In the genomic region with DNA sequence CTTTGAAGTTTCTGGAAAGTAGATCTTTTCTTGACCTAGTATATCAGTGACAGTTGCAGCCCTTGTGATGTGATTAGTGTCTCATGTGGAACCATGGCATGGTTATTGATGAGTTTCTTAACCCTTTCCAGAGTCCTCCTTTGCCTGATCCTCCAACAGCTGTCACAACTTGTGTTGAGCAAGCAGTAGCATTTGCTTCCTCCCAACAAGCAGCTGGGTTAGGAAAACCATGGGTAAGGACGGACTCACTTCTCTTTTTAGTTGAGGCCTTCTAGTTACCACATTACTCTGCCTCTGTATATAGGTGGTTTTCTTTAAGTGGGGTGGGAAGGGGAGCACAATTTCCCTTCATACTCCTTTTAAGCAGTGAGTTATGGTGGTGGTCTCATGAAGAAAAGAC, we compare ENCODE assay signal across 16 cellular contexts.
DNase-seq lines count a peak whose midpoint lies in the region; ATAC-seq and TF ChIP-seq lines count a peak whose summit lies in the region.
"Had no signal": no experiment of that assay in that cellular context is flagged by ENCODE, and none has a peak within 500 bp of the region (broad histone marks: within the 10 kb centered on the region; RNA-seq: fewer than 3 reads in every experiment).

No MANE protein-coding gene starts in this region.

- POLR2A ChIA-PET in activated CD8-positive, alpha-beta T cell treated with anti-CD3 and anti-CD28 coated beads for 36 hours (lab: Charles Lee): interaction anchor here (0.6 to 1.5 kb wide), 3 partner anchors 9 to 125 kb away, joined by 3 read pairs; no protein-coding TSS in a partner anchor
- POLR2A ChIA-PET in activated CD8-positive, alpha-beta T cell treated with anti-CD3 and anti-CD28 coated beads, Interleukin-2, amount 10 ng/mL, durations not matched to agents 7 days and 5 days (lab: Charles Lee): no interaction called here

- intact Hi-C loops in activated CD8-positive, alpha-beta T cell treated with anti-CD3 and anti-CD28 coated beads for 36 hours (cut with micrococcal nuclease): no loop called here

- CTCF ChIA-PET in activated CD8-positive, alpha-beta T cell treated with anti-CD3 and anti-CD28 coated beads for 36 hours (lab: Charles Lee): interaction anchor here (1.5 to 2.0 kb wide), 2 partner anchors 10 to 199 kb away, joined by 4 to 5 read pairs; no protein-coding TSS in a partner anchor
- CTCF ChIA-PET in activated CD8-positive, alpha-beta T cell treated with anti-CD3 and anti-CD28 coated beads, Interleukin-2, amount 10 ng/mL, durations not matched to agents 7 days and 5 days (lab: Charles Lee): no interaction called here

- H3K27ac Mint-ChIP-seq in activated CD8-positive, alpha-beta T cell treated with anti-CD3 and anti-CD28 coated beads for 36 hours: peak overlapping the region; percentile 90
- no peak overlapping the region for H3K27ac Mint-ChIP-seq in activated CD8-positive, alpha-beta T cell treated with anti-CD3 and anti-CD28 coated beads, Interleukin-2, amount 10 ng/mL, durations not matched to agents 7 days and 5 days
- peak overlapping the region; percentile 36 for H3K27ac Mint-ChIP-seq in memory B cell
- H3K27ac Mint-ChIP-seq: type B pancreatic cell had no signal

- TF ChIP-seq CTCF in activated CD8-positive, alpha-beta T cell treated with anti-CD3 and anti-CD28 coated beads for 36 hours (IDR thresholded peaks at IDR 0.05): no peak
- TF ChIP-seq CTCF in GM13976 (IDR thresholded peaks at IDR 0.05; ENCODE audit: borderline replicate concordance, control extremely low read depth, extremely low read depth, insufficient read depth, missing control alignments): no peak

- in situ Hi-C loops in GM13976 (cut with MboI; ENCODE audit: low sequenced_read_pairs, unreplicated experiment): loop anchor here (25.0 kb wide), 1 partner anchor 457 kb away; no protein-coding TSS in a partner anchor

- H3K36me3 Mint-ChIP-seq in activated CD8-positive, alpha-beta T cell treated with anti-CD3 and anti-CD28 coated beads for 36 hours (ENCODE audit: low read depth): peaks cover 82% of the 10 kb centered on the region
- H3K36me3 Mint-ChIP-seq in activated CD8-positive, alpha-beta T cell treated with anti-CD3 and anti-CD28 coated beads, Interleukin-2, amount 10 ng/mL, durations not matched to agents 7 days and 5 days (ENCODE audit: low read depth): peaks cover 82% of the 10 kb centered on the region
- peaks cover 39% of the 10 kb centered on the region for H3K36me3 Mint-ChIP-seq in memory B cell

- ATAC-seq in activated CD8-positive, alpha-beta T cell treated with anti-CD3 and anti-CD28 coated beads for 36 hours: no peak
- ATAC-seq in activated CD8-positive, alpha-beta T cell treated with anti-CD3 and anti-CD28 coated beads, Interleukin-2, amount 10 ng/mL, durations not matched to agents 7 days and 5 days: no peak
- peak; percentile 15 for ATAC-seq in GM21825 (IDR thresholded peaks at IDR 0.05; ENCODE audit: unreplicated experiment)
- ATAC-seq in memory B cell (ENCODE audit: low read depth): no peak

- no peak for DNase-seq in activated CD8-positive, alpha-beta T cell treated with anti-CD3 and anti-CD28 coated beads for 36 hours
- DNase-seq in activated CD8-positive, alpha-beta T cell treated with anti-CD3 and anti-CD28 coated beads, Interleukin-2, amount 10 ng/mL, durations not matched to agents 7 days and 5 days: no peak
- DNase-seq in MV-4-11 (lab: John Stamatoyannopoulos, UW) (peak; percentile 93), memory B cell (ENCODE audit: low spot score in 2 of 2) (no peak), NCI-H2107 (lab: John Stamatoyannopoulos, UW) (no peak), iPS-NIHi11 (ENCODE audit: low spot score) (no peak), GM13976 (ENCODE audit: low spot score) (no peak)
- DNase-seq: adrenal gland; DMS 273 treated with DMSO at 0.1 percent for 48 hours; foreskin fibroblast; naive thymus-derived CD4-positive, alpha-beta T cell; NCI-H2029 treated with DMSO at 0.1 percent for 48 hours; sigmoid colon had no signal

- H3K4me1 Mint-ChIP-seq in activated CD8-positive, alpha-beta T cell treated with anti-CD3 and anti-CD28 coated beads for 36 hours (ENCODE audit: low read depth): peaks cover 65% of the 10 kb centered on the region
- H3K4me1 Mint-ChIP-seq in activated CD8-positive, alpha-beta T cell treated with anti-CD3 and anti-CD28 coated beads, Interleukin-2, amount 10 ng/mL, durations not matched to agents 7 days and 5 days (ENCODE audit: low read depth): peaks cover 6% of the 10 kb centered on the region
- peaks cover 13% of the 10 kb centered on the region for H3K4me1 Mint-ChIP-seq in memory B cell

- H3K9me3 Mint-ChIP-seq in activated CD8-positive, alpha-beta T cell treated with anti-CD3 and anti-CD28 coated beads for 36 hours: no peaks in the 10 kb centered on the region
- H3K9me3 Mint-ChIP-seq in activated CD8-positive, alpha-beta T cell treated with anti-CD3 and anti-CD28 coated beads, Interleukin-2, amount 10 ng/mL, durations not matched to agents 7 days and 5 days (ENCODE audit: insufficient read depth): no peaks in the 10 kb centered on the region
- no peaks in the 10 kb centered on the region for H3K9me3 Mint-ChIP-seq in memory B cell
- H3K9me3 Mint-ChIP-seq: IgD-negative memory B cell; naive thymus-derived CD4-positive, alpha-beta T cell; type B pancreatic cell had no signal

- H3K27me3 Mint-ChIP-seq in activated CD8-positive, alpha-beta T cell treated with anti-CD3 and anti-CD28 coated beads for 36 hours: no peaks in the 10 kb centered on the region
- H3K27me3 Mint-ChIP-seq in activated CD8-positive, alpha-beta T cell treated with anti-CD3 and anti-CD28 coated beads, Interleukin-2, amount 10 ng/mL, durations not matched to agents 7 days and 5 days (ENCODE audit: low read depth): no peaks in the 10 kb centered on the region
- H3K27me3 Mint-ChIP-seq in memory B cell: no peaks in the 10 kb centered on the region
- H3K27me3 Mint-ChIP-seq: IgD-negative memory B cell; naive thymus-derived CD4-positive, alpha-beta T cell; type B pancreatic cell had no signal

- H3K4me3 Mint-ChIP-seq in activated CD8-positive, alpha-beta T cell treated with anti-CD3 and anti-CD28 coated beads for 36 hours: no peak overlapping the region
- H3K4me3 Mint-ChIP-seq in activated CD8-positive, alpha-beta T cell treated with anti-CD3 and anti-CD28 coated beads, Interleukin-2, amount 10 ng/mL, durations not matched to agents 7 days and 5 days: no peak overlapping the region
- no peak overlapping the region for H3K4me3 Mint-ChIP-seq in memory B cell
- H3K4me3 Mint-ChIP-seq: IgD-negative memory B cell; naive thymus-derived CD4-positive, alpha-beta T cell; type B pancreatic cell had no signal
